Comparison of ENCODE assay signal across 14 cellular contexts in genomic region chr10:121425623-121426022, GRCh38.
DNase-seq lines count a peak whose midpoint lies in the region; ATAC-seq, FAIRE-seq and TF ChIP-seq lines count a peak whose summit lies in the region.
"Had no signal": no experiment of that assay in that cellular context is flagged by ENCODE, and none has a peak within 500 bp of the region (broad histone marks: within the 10 kb centered on the region; RNA-seq: fewer than 3 reads in every experiment).

No MANE protein-coding gene starts in this region.

- peak overlapping the region in 1 of 2 donors; percentile 9 for H3K9ac ChIP-seq in colonic mucosa (ENCODE audit: low read depth in 2 of 2, low read length in 2 of 2)

- H3K4me3 ChIP-seq in colonic mucosa: no peak overlapping the region
- H3K4me3 ChIP-seq in pancreas: no peak overlapping the region

- H3K27ac ChIP-seq in colonic mucosa (peak overlapping the region; percentile 44), pancreas (no peak overlapping the region)

- peak; percentile 89 for FAIRE-seq in pancreas (lab: Jason Lieb, UNC)
- no peak for FAIRE-seq in GM12892 (lab: Jason Lieb, UNC)
- FAIRE-seq: D721Med, H54 had no signal

- no peaks in the 10 kb centered on the region for H3K36me3 ChIP-seq in colonic mucosa
- H3K36me3 ChIP-seq in pancreas: no peaks in the 10 kb centered on the region

- H3K27me3 ChIP-seq in colonic mucosa (no peaks in the 10 kb centered on the region), pancreas (no peaks in the 10 kb centered on the region)

- intact Hi-C loops in colonic mucosa (cut with DNase I): no loop called here
- intact Hi-C loops in pancreas (cut with DNase I): no loop called here

- DNase-seq in colonic mucosa: no peak
- DNase-seq in left kidney (ENCODE audit: low read depth, low spot score): peak; percentile 33
- DNase-seq in pancreas: no peak
- DNase-seq in NCI-H510A (lab: John Stamatoyannopoulos, UW): no peak
- DNase-seq in 8988T: no peak
- DNase-seq in GM12892 (ENCODE audit: insufficient read length): no peak
- DNase-seq in ureter (ENCODE audit: low spot score): no peak
- DNase-seq: CD8-positive, alpha-beta T cell; COR-L47; DMS153; DND-41; GF-D8 had no signal

- H3K9me3 ChIP-seq in colonic mucosa (no peaks in the 10 kb centered on the region), pancreas (no peaks in the 10 kb centered on the region)

- no peak for TF ChIP-seq CTCF in colonic mucosa (IDR thresholded peaks at IDR 0.05)
- no peak for TF ChIP-seq CTCF in pancreas (IDR thresholded peaks at IDR 0.05)

- no peak for TF ChIP-seq POLR2A in GM12892 (IDR thresholded peaks at IDR 0.05; ENCODE audit: low read depth, low read length)

- H3K4me1 ChIP-seq in colonic mucosa: peaks cover 6% of the 10 kb centered on the region
- H3K4me1 ChIP-seq in pancreas: no peaks in the 10 kb centered on the region

- no peak for ATAC-seq in pancreas
- ATAC-seq: CD8-positive, alpha-beta T cell had no signal

- 70 to 72% methylated on average over 4 of the region's 4 CpGs for WGBS in pancreas, 2 donors
